ENCODE assay signal across 1 cellular context in the genomic region with DNA sequence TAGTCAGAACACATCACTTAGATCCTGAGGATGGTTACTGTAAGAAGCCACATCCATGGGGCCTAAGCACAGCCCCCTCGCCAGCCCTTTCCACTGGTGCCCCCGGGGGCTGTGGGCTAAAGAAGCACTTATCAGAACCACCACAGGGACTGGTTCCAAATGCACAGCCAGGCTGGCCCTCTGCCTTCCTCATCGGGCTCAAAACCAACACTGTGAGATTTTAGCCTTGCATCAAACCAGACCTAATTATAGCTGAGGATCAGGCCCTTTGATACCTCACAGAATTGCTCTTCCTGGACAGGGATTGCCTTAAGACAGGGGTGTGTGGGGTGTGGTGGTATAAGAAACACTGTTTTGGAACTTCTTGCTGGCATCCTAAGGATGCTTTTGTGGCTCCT.
TF ChIP-seq lines count a peak whose summit lies in the region.

No MANE protein-coding gene starts in this region.

TF ChIP-seq in GM23338, 12 proteins besides CTCF, POLR2A, EP300 and RAD21:
- TF ChIP-seq, protein P1, sequence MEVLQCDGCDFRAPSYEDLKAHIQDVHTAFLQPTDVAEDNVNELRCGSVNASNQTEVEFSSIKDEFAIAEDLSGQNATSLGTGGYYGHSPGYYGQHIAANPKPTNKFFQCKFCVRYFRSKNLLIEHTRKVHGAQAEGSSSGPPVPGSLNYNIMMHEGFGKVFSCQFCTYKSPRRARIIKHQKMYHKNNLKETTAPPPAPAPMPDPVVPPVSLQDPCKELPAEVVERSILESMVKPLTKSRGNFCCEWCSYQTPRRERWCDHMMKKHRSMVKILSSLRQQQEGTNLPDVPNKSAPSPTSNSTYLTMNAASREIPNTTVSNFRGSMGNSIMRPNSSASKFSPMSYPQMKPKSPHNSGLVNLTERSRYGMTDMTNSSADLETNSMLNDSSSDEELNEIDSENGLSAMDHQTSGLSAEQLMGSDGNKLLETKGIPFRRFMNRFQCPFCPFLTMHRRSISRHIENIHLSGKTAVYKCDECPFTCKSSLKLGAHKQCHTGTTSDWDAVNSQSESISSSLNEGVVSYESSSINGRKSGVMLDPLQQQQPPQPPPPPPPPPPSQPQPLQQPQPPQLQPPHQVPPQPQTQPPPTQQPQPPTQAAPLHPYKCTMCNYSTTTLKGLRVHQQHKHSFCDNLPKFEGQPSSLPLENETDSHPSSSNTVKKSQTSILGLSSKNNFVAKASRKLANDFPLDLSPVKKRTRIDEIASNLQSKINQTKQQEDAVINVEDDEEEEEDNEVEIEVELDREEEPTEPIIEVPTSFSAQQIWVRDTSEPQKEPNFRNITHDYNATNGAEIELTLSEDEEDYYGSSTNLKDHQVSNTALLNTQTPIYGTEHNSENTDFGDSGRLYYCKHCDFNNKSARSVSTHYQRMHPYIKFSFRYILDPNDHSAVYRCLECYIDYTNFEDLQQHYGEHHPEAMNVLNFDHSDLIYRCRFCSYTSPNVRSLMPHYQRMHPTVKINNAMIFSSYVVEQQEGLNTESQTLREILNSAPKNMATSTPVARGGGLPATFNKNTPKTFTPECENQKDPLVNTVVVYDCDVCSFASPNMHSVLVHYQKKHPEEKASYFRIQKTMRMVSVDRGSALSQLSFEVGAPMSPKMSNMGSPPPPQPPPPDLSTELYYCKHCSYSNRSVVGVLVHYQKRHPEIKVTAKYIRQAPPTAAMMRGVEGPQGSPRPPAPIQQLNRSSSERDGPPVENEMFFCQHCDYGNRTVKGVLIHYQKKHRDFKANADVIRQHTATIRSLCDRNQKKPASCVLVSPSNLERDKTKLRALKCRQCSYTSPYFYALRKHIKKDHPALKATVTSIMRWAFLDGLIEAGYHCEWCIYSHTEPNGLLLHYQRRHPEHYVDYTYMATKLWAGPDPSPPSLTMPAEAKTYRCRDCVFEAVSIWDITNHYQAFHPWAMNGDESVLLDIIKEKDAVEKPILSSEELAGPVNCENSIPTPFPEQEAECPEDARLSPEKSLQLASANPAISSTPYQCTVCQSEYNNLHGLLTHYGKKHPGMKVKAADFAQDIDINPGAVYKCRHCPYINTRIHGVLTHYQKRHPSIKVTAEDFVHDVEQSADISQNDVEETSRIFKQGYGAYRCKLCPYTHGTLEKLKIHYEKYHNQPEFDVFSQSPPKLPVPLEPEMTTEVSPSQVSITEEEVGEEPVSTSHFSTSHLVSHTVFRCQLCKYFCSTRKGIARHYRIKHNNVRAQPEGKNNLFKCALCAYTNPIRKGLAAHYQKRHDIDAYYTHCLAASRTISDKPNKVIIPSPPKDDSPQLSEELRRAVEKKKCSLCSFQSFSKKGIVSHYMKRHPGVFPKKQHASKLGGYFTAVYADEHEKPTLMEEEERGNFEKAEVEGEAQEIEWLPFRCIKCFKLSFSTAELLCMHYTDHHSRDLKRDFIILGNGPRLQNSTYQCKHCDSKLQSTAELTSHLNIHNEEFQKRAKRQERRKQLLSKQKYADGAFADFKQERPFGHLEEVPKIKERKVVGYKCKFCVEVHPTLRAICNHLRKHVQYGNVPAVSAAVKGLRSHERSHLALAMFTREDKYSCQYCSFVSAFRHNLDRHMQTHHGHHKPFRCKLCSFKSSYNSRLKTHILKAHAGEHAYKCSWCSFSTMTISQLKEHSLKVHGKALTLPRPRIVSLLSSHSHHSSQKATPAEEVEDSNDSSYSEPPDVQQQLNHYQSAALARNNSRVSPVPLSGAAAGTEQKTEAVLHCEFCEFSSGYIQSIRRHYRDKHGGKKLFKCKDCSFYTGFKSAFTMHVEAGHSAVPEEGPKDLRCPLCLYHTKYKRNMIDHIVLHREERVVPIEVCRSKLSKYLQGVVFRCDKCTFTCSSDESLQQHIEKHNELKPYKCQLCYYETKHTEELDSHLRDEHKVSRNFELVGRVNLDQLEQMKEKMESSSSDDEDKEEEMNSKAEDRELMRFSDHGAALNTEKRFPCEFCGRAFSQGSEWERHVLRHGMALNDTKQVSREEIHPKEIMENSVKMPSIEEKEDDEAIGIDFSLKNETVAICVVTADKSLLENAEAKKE (CRISPR knock-in tag; IDR thresholded peaks at IDR 0.05) = no peak
- TF ChIP-seq EZH2 (IDR thresholded peaks at IDR 0.05; ENCODE audit: low read depth, unreplicated experiment) (no peak), STAT1 (IDR thresholded peaks at IDR 0.05; ENCODE audit: unreplicated experiment) (no peak), ZNF114 (CRISPR knock-in tag; IDR thresholded peaks at IDR 0.05) (no peak), POLR2AphosphoS5 (IDR thresholded peaks at IDR 0.05; ENCODE audit: low read depth) (no peak)
